Comparison of ENCODE assay signal across 8 cellular contexts in genomic region chr1:211257831-211258225, GRCh38. TPM values are rescaled to one million over a fixed set of nuclear protein-coding genes. Genes with fewer than 3 reads are reported as not detected.
DNase-seq lines count a peak whose midpoint lies in the region; ATAC-seq, FAIRE-seq and TF ChIP-seq lines count a peak whose summit lies in the region.

No MANE protein-coding gene starts in this region.

- no peak for ATAC-seq in activated CD8-positive, alpha-beta memory T cell treated with anti-CD3 and anti-CD28 coated beads, Interleukin-2, amount 10 ng/mL, durations not matched to agents 7 days and 5 days
- ATAC-seq in HepG2: no peak

- TF ChIP-seq POLR2A in HepG2 (IDR thresholded peaks at IDR 0.05; ENCODE audit: insufficient read depth in 1 of 2, low read depth in 2 of 2, low read length in 2 of 2): no peak

- no peaks in the 10 kb centered on the region for H3K9me3 Mint-ChIP-seq in activated CD8-positive, alpha-beta memory T cell treated with anti-CD3 and anti-CD28 coated beads, Interleukin-2, amount 10 ng/mL, durations not matched to agents 7 days and 5 days (ENCODE audit: low read depth)
- no peaks in the 10 kb centered on the region for H3K9me3 Mint-ChIP-seq in astrocyte (ENCODE audit: unreplicated experiment)

- H3K4me1 ChIP-seq in astrocyte (ENCODE audit: insufficient read depth, low read length) (peaks cover 11% of the 10 kb centered on the region), HepG2 (ENCODE audit: insufficient read depth, low read length) (peaks cover 26% of the 10 kb centered on the region; the same call in 1 of the 2 replicates), tibial artery (peaks cover 0 to 26% (median 18%) of the 10 kb centered on the region in 4 donors)

- TF ChIP-seq RAD21 in HepG2 (CRISPR knock-in tag; IDR thresholded peaks at IDR 0.05): no peak

- peak overlapping the region; percentile 92 for H3K27ac Mint-ChIP-seq in activated CD8-positive, alpha-beta memory T cell treated with anti-CD3 and anti-CD28 coated beads, Interleukin-2, amount 10 ng/mL, durations not matched to agents 7 days and 5 days
- peak overlapping the region; percentile 98 for H3K27ac Mint-ChIP-seq in astrocyte (ENCODE audit: unreplicated experiment)

- H2AFZ ChIP-seq in astrocyte (ENCODE audit: low read depth, low read length): peak overlapping the region; percentile 92
- no peak overlapping the region for H2AFZ ChIP-seq in HepG2 (ENCODE audit: low read length)

- intact Hi-C loops in HepG2 (cut with micrococcal nuclease; ENCODE audit: unreplicated experiment) (loop anchor here (5.0 to 10.0 kb wide), 3 partner anchors 64 to 886 kb away; partner anchors contain the start of gene KCNH1), tibial artery (cut with DNase I; ENCODE audit: low total_unique reads) (loop anchor here (5.0 to 10.0 kb wide), 2 partner anchors 127 to 1481 kb away; no protein-coding TSS in a partner anchor)

- in situ Hi-C loops in HepG2 (cut with HindIII; ENCODE audit: extremely low pct_ligation_motif_present, low pct_unique_long_range_greater_than_20kb): no loop called here

- POLR2A ChIA-PET in HepG2 (lab: Yijun Ruan, JAX): interaction anchor here (1.0 to 1.2 kb wide), 4 partner anchors 13 to 929 kb away, joined by 3 to 5 read pairs (median 3); partner anchors contain the start of gene HHAT

- H3K4me2 ChIP-seq in astrocyte (ENCODE audit: low read length): peak overlapping the region; percentile 98
- H3K4me2 ChIP-seq in HepG2 (ENCODE audit: low read depth, low read length): peak overlapping the region; percentile 92

- peak overlapping the region; percentile 82 for H3K4me3 Mint-ChIP-seq in activated CD8-positive, alpha-beta memory T cell treated with anti-CD3 and anti-CD28 coated beads, Interleukin-2, amount 10 ng/mL, durations not matched to agents 7 days and 5 days
- H3K4me3 Mint-ChIP-seq in astrocyte (ENCODE audit: unreplicated experiment): peak overlapping the region; percentile 95

- peaks cover 26% of the 10 kb centered on the region for H3K79me2 ChIP-seq in astrocyte (ENCODE audit: insufficient read depth, low read length)
- H3K79me2 ChIP-seq in HepG2 (ENCODE audit: insufficient read depth, low read length): peaks cover 10% of the 10 kb centered on the region

- TF ChIP-seq CTCF in astrocyte (IDR thresholded peaks at IDR 0.05; ENCODE audit: insufficient read depth, low read depth, low read length) (no peak), HepG2 (CRISPR knock-in tag; IDR thresholded peaks at IDR 0.05) (no peak), tibial artery (IDR thresholded peaks at IDR 0.05) (no peak)

- no peak for FAIRE-seq in astrocyte (lab: Jason Lieb, UNC)
- no peak for FAIRE-seq in HepG2 (lab: Jason Lieb, UNC)
- no peak for FAIRE-seq in RCC 7860 (lab: Jason Lieb, UNC)

- TF ChIP-seq EP300 in HepG2 (IDR thresholded peaks at IDR 0.05; ENCODE audit: low read depth in 2 of 2, low read length in 2 of 2) (no peak), HepG2 (CRISPR knock-in tag; IDR thresholded peaks at IDR 0.05; ENCODE audit: borderline replicate concordance) (no peak)

- no peaks in the 10 kb centered on the region for H4K20me1 ChIP-seq in astrocyte (ENCODE audit: insufficient read depth, low read length)
- 0 out of 2 replicates have a peak, but pooled peaks cover 2% of the 10 kb centered on the region for H4K20me1 ChIP-seq in HepG2 (ENCODE audit: insufficient read depth, low read length)

- peaks cover 6% of the 10 kb centered on the region for H3K36me3 Mint-ChIP-seq in activated CD8-positive, alpha-beta memory T cell treated with anti-CD3 and anti-CD28 coated beads, Interleukin-2, amount 10 ng/mL, durations not matched to agents 7 days and 5 days
- peaks cover 4% of the 10 kb centered on the region for H3K36me3 Mint-ChIP-seq in astrocyte (ENCODE audit: low read depth, unreplicated experiment)

- H3K27ac ChIP-seq in astrocyte (ENCODE audit: low read depth, low read length) (peak overlapping the region; percentile 91), HepG2 (ENCODE audit: extremely low read length, insufficient read depth, low read length) (peak overlapping the region; percentile 98), tibial artery (peak overlapping the region; percentile 100)

- no peak for DNase-seq in activated CD8-positive, alpha-beta memory T cell treated with anti-CD3 and anti-CD28 coated beads, Interleukin-2, amount 10 ng/mL, durations not matched to agents 7 days and 5 days
- no peak for DNase-seq in activated CD8-positive, alpha-beta memory T cell treated with anti-CD3 and anti-CD28 coated beads for 24 hours
- DNase-seq in astrocyte (ENCODE audit: low read depth) (no peak), HepG2 (ENCODE audit: low spot score) (no peak), tibial artery (no peak), RCC 7860 (ENCODE audit: low spot score) (no peak), NCI-H748 treated with DMSO at 0.1 percent for 48 hours (lab: John Stamatoyannopoulos, UW) (no peak), amniotic stem cell (lab: John Stamatoyannopoulos, UW) (no peak)

- H3K36me3 ChIP-seq in astrocyte (ENCODE audit: insufficient read depth, low read length) (no peaks in the 10 kb centered on the region), HepG2 (replicated peaks in 1 of 2; ENCODE audit: control insufficient read depth in 1 of 2, insufficient read depth in 2 of 2, low read length in 2 of 2) (no peaks in the 10 kb centered on the region), tibial artery (no peaks in the 10 kb centered on the region)

- H3K9me3 ChIP-seq in astrocyte (ENCODE audit: insufficient read depth, low read depth, low read length): no peaks in the 10 kb centered on the region
- H3K9me3 ChIP-seq in HepG2 (ENCODE audit: low read length): no peaks in the 10 kb centered on the region
- no peaks in the 10 kb centered on the region for H3K9me3 ChIP-seq in tibial artery

- H3K9ac ChIP-seq in astrocyte (ENCODE audit: low read length) (peak overlapping the region; percentile 94), HepG2 (ENCODE audit: insufficient read depth, low read depth, low read length) (peak overlapping the region; percentile 78)

- H3K27me3 Mint-ChIP-seq in activated CD8-positive, alpha-beta memory T cell treated with anti-CD3 and anti-CD28 coated beads, Interleukin-2, amount 10 ng/mL, durations not matched to agents 7 days and 5 days: no peaks in the 10 kb centered on the region
- no peaks in the 10 kb centered on the region for H3K27me3 Mint-ChIP-seq in astrocyte (ENCODE audit: low read depth, unreplicated experiment)

- no TSS peak for BruUV-seq in HepG2 (replicated peaks; lab: Mats Ljungman, UMichigan)

- CTCF ChIA-PET in activated CD8-positive, alpha-beta memory T cell treated with anti-CD3 and anti-CD28 coated beads, Interleukin-2, amount 10 ng/mL, durations not matched to agents 7 days and 5 days (lab: Charles Lee): interaction anchor here (0.9 to 1.9 kb wide), 7 partner anchors 14 to 257 kb away, joined by 3 to 6 read pairs (median 3); no protein-coding TSS in a partner anchor
- CTCF ChIA-PET in HepG2 (lab: Yijun Ruan, JAX; ENCODE audit: low intra/inter-chr PET ratio, low total read pairs): no interaction called here

- no peaks in the 10 kb centered on the region for H3K27me3 ChIP-seq in astrocyte (ENCODE audit: insufficient read depth, low read length)
- H3K27me3 ChIP-seq in HepG2 (ENCODE audit: control insufficient read depth in 1 of 2, insufficient read depth in 2 of 2, low read length in 2 of 2): no peaks in the 10 kb centered on the region; a peak in 1 of 5 replicates
- H3K27me3 ChIP-seq in tibial artery: no peaks in the 10 kb centered on the region

- WGBS in HepG2 (ENCODE audit: low lambda C conversion rate): 0% methylated on average over 2 of the region's 2 CpGs

- peaks cover 16% of the 10 kb centered on the region for H3K4me1 Mint-ChIP-seq in activated CD8-positive, alpha-beta memory T cell treated with anti-CD3 and anti-CD28 coated beads, Interleukin-2, amount 10 ng/mL, durations not matched to agents 7 days and 5 days
- H3K4me1 Mint-ChIP-seq in astrocyte (ENCODE audit: low read depth, unreplicated experiment): peaks cover 13% of the 10 kb centered on the region

- H3K4me3 ChIP-seq in astrocyte (ENCODE audit: insufficient read depth, low read depth, low read length) (peak overlapping the region; percentile 83), HepG2 (replicated peaks in 1 of 3; ENCODE audit: insufficient read depth in 1 of 3, low read depth in 2 of 3, low read length in 3 of 3) (peak overlapping the region; percentile 55 to 97 (median 77)), tibial artery (peak overlapping the region; percentile 94 to 99)

TF ChIP-seq in HepG2, 621 proteins besides CTCF, POLR2A, EP300 and RAD21:
- no peak for TF ChIP-seq ZFP1 (CRISPR knock-in tag; IDR thresholded peaks at IDR 0.05)
- TF ChIP-seq NFIC (IDR thresholded peaks at IDR 0.05; ENCODE audit: low read length): peak; percentile 17; the same call in 1 of the 2 replicates

RNA-seq across cellular contexts. Expression of gene RCOR3, which starts 1.3 kb away (rescaled TPM):
- total RNA-seq in activated CD8-positive, alpha-beta memory T cell treated with anti-CD3 and anti-CD28 coated beads, Interleukin-2, amount 10 ng/mL, durations not matched to agents 7 days and 5 days: 10 to 100 TPM; 43.5 to 47.3 TPM
- total RNA-seq in astrocyte (63.4 and 68.2 TPM in 2 replicates), HepG2 (2016; rRNA removed; fragmentation: Illumina TruSeq; extraction: Trizol) (9.6 and 16.8 TPM in 2 replicates)
- 11.1 and 13.3 TPM in 2 replicates for total RNA-seq in HepG2 (2016; cell fraction: cytosol; rRNA removed; fragmentation: Illumina TruSeq; extraction: Trizol; ENCODE audit: low read depth)
- total RNA-seq in HepG2 (2016; cell fraction: insoluble cytoplasmic fraction; rRNA removed; fragmentation: Illumina TruSeq; extraction: Trizol): 12.4 and 14.9 TPM in 2 replicates
- total RNA-seq in HepG2 (2016; cell fraction: membrane; rRNA removed; fragmentation: Illumina TruSeq; extraction: Trizol): 12.8 and 13.2 TPM in 2 replicates
- total RNA-seq in HepG2 (2016; cell fraction: nucleus; rRNA removed; fragmentation: Illumina TruSeq; extraction: Trizol): 37.0 and 37.3 TPM in 2 replicates
- polyA plus RNA-seq in HepG2 (2011; rRNA removed): 31.6 and 34.3 TPM in 2 replicates
- polyA plus RNA-seq in HepG2 (2011; cell fraction: cytosol; rRNA removed): 13.2 and 15.9 TPM in 2 replicates
- polyA plus RNA-seq in HepG2 (2011; cell fraction: nucleus; rRNA removed): 49.0 and 54.1 TPM in 2 replicates
- 24.5 and 27.6 TPM in 2 replicates for polyA plus RNA-seq in HepG2 (2012)
- 8.8 and 10.5 TPM in 2 replicates for polyA plus RNA-seq in HepG2 (2016; cell fraction: cytosol; fragmentation: Illumina TruSeq; extraction: Trizol; ENCODE audit: low read depth)
- polyA plus RNA-seq in HepG2 (2016; cell fraction: insoluble cytoplasmic fraction; fragmentation: Illumina TruSeq; extraction: Trizol; ENCODE audit: low read depth): 15.7 and 15.9 TPM in 2 replicates
- 11.1 and 11.7 TPM in 2 replicates for polyA plus RNA-seq in HepG2 (2016; cell fraction: membrane; fragmentation: Illumina TruSeq; extraction: Trizol; ENCODE audit: low read depth)
- polyA plus RNA-seq in HepG2 (2016; cell fraction: nucleus; fragmentation: Illumina TruSeq; extraction: Trizol; ENCODE audit: insufficient read depth, low read depth): 58.1 and 59.2 TPM in 2 replicates
- polyA minus RNA-seq in HepG2 (2011; rRNA and poly(A)+ RNA removed; ENCODE audit: low replicate concordance): 35.3 and 54.6 TPM in 2 replicates
- 16.8 and 20.4 TPM in 2 replicates for polyA minus RNA-seq in HepG2 (2011; cell fraction: cytosol; rRNA and poly(A)+ RNA removed)
- 161 and 193 TPM in 2 replicates for polyA minus RNA-seq in HepG2 (2011; cell fraction: nucleus; rRNA and poly(A)+ RNA removed)
